In the genomic region with DNA sequence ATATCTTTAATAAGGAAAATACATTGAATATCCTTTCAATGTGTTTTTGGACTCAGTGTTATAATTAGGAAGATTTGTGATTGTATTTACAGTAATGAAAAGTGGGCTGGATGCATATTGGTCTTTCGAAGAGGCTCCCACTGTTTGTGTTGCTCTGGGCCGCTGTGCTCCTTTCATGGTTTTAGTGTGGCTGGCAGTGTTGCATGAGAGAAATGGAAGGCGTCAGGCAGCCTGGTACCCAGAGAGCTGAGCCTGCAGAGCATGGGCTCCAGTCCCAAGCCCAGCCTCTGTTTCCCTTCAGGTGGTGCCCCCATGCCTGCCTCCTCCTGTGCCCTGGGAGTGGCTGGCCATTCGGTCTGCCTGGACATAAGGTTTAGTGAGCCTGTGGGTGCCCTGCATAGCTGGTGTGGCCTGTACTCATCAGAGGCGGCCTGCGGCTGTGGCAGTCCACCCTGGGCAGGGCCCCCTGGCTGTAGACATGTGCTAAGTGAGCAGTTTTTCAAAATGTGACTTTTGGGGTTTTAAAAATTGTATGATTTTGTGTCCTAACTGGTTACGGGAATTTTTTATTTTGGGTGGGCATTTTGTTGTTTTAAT, we compare ENCODE assay signal across 24 cellular contexts. TPM values are rescaled to one million over a fixed set of nuclear protein-coding genes. Genes with fewer than 3 reads are reported as not detected.
DNase-seq lines count a peak whose midpoint lies in the region; ATAC-seq and TF ChIP-seq lines count a peak whose summit lies in the region.
"Had no signal": no experiment of that assay in that cellular context is flagged by ENCODE, and none has a peak within 500 bp of the region (broad histone marks: within the 10 kb centered on the region; RNA-seq: fewer than 3 reads in every experiment).

No MANE protein-coding gene starts in this region.

- H3K27ac Mint-ChIP-seq in GM23338, result peak overlapping the region; percentile 21
- H3K27ac Mint-ChIP-seq in activated naive CD8-positive, alpha-beta T cell treated with anti-CD3 and anti-CD28 coated beads, Interleukin-2, amount 50 U/mL, for 24 hours, result no peak overlapping the region

- peaks cover 4% of the 10 kb centered on the region for H3K79me1 ChIP-seq in neuronal stem cell (ENCODE audit: low read depth, low read length)

- H4K20me1 ChIP-seq in GM23338 (replicated peaks; ENCODE audit: insufficient read depth), result peaks cover 3% of the 10 kb centered on the region; the same call in 1 of the 2 replicates

- no peak overlapping the region; the same call in 2 of the 3 replicates for H3K4me3 Mint-ChIP-seq in GM23338
- H3K4me3 Mint-ChIP-seq in activated naive CD8-positive, alpha-beta T cell treated with anti-CD3 and anti-CD28 coated beads, Interleukin-2, amount 50 U/mL, for 24 hours, result no peak overlapping the region
- H3K4me3 Mint-ChIP-seq: naive B cell had no signal

- H2BK120ac ChIP-seq in neuronal stem cell (ENCODE audit: low read depth, low read length), result no peak overlapping the region

- no peaks in the 10 kb centered on the region for H3F3A ChIP-seq in GM23338 (replicated peaks; ENCODE audit: low read depth)

- H2AFZ ChIP-seq in GM23338 (no peak overlapping the region), neuronal stem cell (ENCODE audit: low read length) (no peak overlapping the region)

- no peak overlapping the region for H2BK5ac ChIP-seq in neuronal stem cell (ENCODE audit: low read length)

- no peak overlapping the region for H4K91ac ChIP-seq in neuronal stem cell (ENCODE audit: low read depth, low read length, poor library complexity)

- peak overlapping the region; percentile 54 for H2BK15ac ChIP-seq in neuronal stem cell (ENCODE audit: low read length)

- peak overlapping the region; percentile 88 for H4K8ac ChIP-seq in neuronal stem cell (ENCODE audit: low read depth, low read length)

- no peak overlapping the region for H2BK12ac ChIP-seq in neuronal stem cell (ENCODE audit: low read length)

- no peak overlapping the region for H3K14ac ChIP-seq in neuronal stem cell (ENCODE audit: low read length)

- H3K36me3 ChIP-seq in BE2C, result peaks cover 50% of the 10 kb centered on the region
- no peaks in the 10 kb centered on the region; the same call in 1 of the 2 replicates for H3K36me3 ChIP-seq in GM23338 (ENCODE audit: insufficient read depth)
- H3K36me3 ChIP-seq in neuronal stem cell (replicated peaks in 1 of 2; ENCODE audit: control insufficient read depth in 2 of 2, insufficient read depth in 2 of 2, low read length in 2 of 2), result peaks cover 2 to 66% of the 10 kb centered on the region in 2 donors
- H3K36me3 ChIP-seq: cardiac muscle cell, gastrocnemius medialis had no signal

- peak overlapping the region; percentile 36 for H3K4me2 ChIP-seq in GM23338
- H3K4me2 ChIP-seq in neuronal stem cell (ENCODE audit: insufficient read depth, low read length, poor library complexity, severe bottlenecking), result no peak overlapping the region

- peaks cover 6% of the 10 kb centered on the region for H3K4me1 ChIP-seq in BE2C
- H3K4me1 ChIP-seq in GM23338 (ENCODE audit: insufficient read depth), result peaks cover 12% of the 10 kb centered on the region
- H3K4me1 ChIP-seq in neuronal stem cell (ENCODE audit: control insufficient read depth in 2 of 2, insufficient read depth in 1 of 2, low read depth in 1 of 2, low read length in 2 of 2), result peaks cover 0 to 9% of the 10 kb centered on the region in 2 donors
- H3K4me1 ChIP-seq: pancreas, testis had no signal

- peaks cover 5% of the 10 kb centered on the region for H3K27me3 Mint-ChIP-seq in GM23338 (ENCODE audit: insufficient read depth, low read depth, poor library complexity)
- H3K27me3 Mint-ChIP-seq in activated naive CD8-positive, alpha-beta T cell treated with anti-CD3 and anti-CD28 coated beads, Interleukin-2, amount 50 U/mL, for 24 hours, result no peaks in the 10 kb centered on the region
- H3K27me3 Mint-ChIP-seq: naive B cell had no signal

- no peak for DNase-seq in BE2C
- no peak for DNase-seq in GM23338 (ENCODE audit: low spot score)
- no peak for DNase-seq in choroid plexus epithelial cell (ENCODE audit: low read depth)
- no peak for DNase-seq in neuronal stem cell (ENCODE audit: low spot score)
- no peak for DNase-seq in activated naive CD8-positive, alpha-beta T cell treated with anti-CD3 and anti-CD28 coated beads, Interleukin-2, amount 50 U/mL, for 24 hours
- DNase-seq: activated CD4-positive, alpha-beta T cell treated with anti-CD3 and anti-CD28 coated beads for 48 hours; activated CD8-positive, alpha-beta memory T cell treated with anti-CD3 and anti-CD28 coated beads, Interleukin-2, amount 50 U/mL, for 48 hours; activated effector memory CD4-positive, alpha-beta T cell treated with anti-CD3 and anti-CD28 coated beads, Interleukin-2, amount 50 U/mL, for 16 hours; DMS79 treated with DMSO at 0.1 percent for 48 hours; erythroblast; gastrocnemius medialis; kidney; naive B cell; NCI-H1417 treated with DMSO at 0.1 percent for 48 hours; NCI-H2107; NCI-H524; pancreas; sigmoid colon; testis had no signal

- H3K79me2 ChIP-seq in GM23338 (replicated peaks; ENCODE audit: insufficient read depth), result peaks cover 84% of the 10 kb centered on the region

- H3K27ac ChIP-seq in GM23338 (ENCODE audit: low read depth) (peak overlapping the region; percentile 55; the same call in 1 of the 2 replicates), neuronal stem cell (replicated peaks; ENCODE audit: low read length) (peak overlapping the region; percentile 6)
- H3K27ac ChIP-seq: cardiac muscle cell, pancreas, RWPE1, sigmoid colon, testis had no signal

- H3K9ac ChIP-seq in neuronal stem cell (ENCODE audit: low read depth, low read length, poor library complexity), result peak overlapping the region; percentile 85

- ATAC-seq in GM23338, result peak; percentile 80
- ATAC-seq in GM19467 (IDR thresholded peaks at IDR 0.05; ENCODE audit: unreplicated experiment), result no peak
- no peak for ATAC-seq in GM21515 (IDR thresholded peaks at IDR 0.05; ENCODE audit: unreplicated experiment)
- ATAC-seq in activated naive CD8-positive, alpha-beta T cell treated with anti-CD3 and anti-CD28 coated beads, Interleukin-2, amount 50 U/mL, for 24 hours, result no peak
- ATAC-seq: gastrocnemius medialis, pancreas had no signal

- H2AK5ac ChIP-seq in neuronal stem cell (ENCODE audit: low read depth, low read length), result no peak overlapping the region

- peaks cover 26% of the 10 kb centered on the region for H3K4me1 Mint-ChIP-seq in GM23338
- H3K4me1 Mint-ChIP-seq in activated naive CD8-positive, alpha-beta T cell treated with anti-CD3 and anti-CD28 coated beads, Interleukin-2, amount 50 U/mL, for 24 hours, result peaks cover 12% of the 10 kb centered on the region

- no peaks in the 10 kb centered on the region for H3K9me3 ChIP-seq in BE2C
- H3K9me3 ChIP-seq in neuronal stem cell (replicated peaks in 1 of 2; ENCODE audit: control insufficient read depth in 2 of 2, insufficient read depth in 1 of 2, low read depth in 1 of 2, low read length in 2 of 2), result no peaks in the 10 kb centered on the region
- H3K9me3 ChIP-seq: gastrocnemius medialis, HAP-1, pancreas, sigmoid colon, testis had no signal

- 0 out of 2 replicates have a peak, but pooled peaks have one; percentile 5 for TF ChIP-seq CTCF in BE2C (IDR thresholded peaks at IDR 0.05; ENCODE audit: low read depth, low read length)
- peak; percentile 32 to 41; a peak in 3 of 4 replicates for TF ChIP-seq CTCF in GM23338 (conservative IDR thresholded peaks at IDR 0.05; ENCODE audit: low read depth in 2 of 2)
- peak; percentile 31 for TF ChIP-seq CTCF in choroid plexus epithelial cell (conservative IDR thresholded peaks at IDR 0.05; ENCODE audit: low read depth, low read length)

- peak overlapping the region; percentile 90 for H3K23ac ChIP-seq in neuronal stem cell (ENCODE audit: low read depth, low read length, poor library complexity)

- H3K36me3 Mint-ChIP-seq in GM23338 (ENCODE audit: low read depth), result peaks cover 25% of the 10 kb centered on the region
- peaks cover 50% of the 10 kb centered on the region for H3K36me3 Mint-ChIP-seq in activated naive CD8-positive, alpha-beta T cell treated with anti-CD3 and anti-CD28 coated beads, Interleukin-2, amount 50 U/mL, for 24 hours (ENCODE audit: low read depth)

- WGBS in neuronal stem cell (ENCODE audit: extremely low coverage in 2 of 2, insufficient read length in 2 of 2, insufficient replicate concordance in 1 of 2), 2 donors, result 100% methylated on average over 1 of the region's 7 CpGs; no CpG with 5 or more reads in 1 of the 2 donors

- H3K4me3 ChIP-seq in BE2C (ENCODE audit: low read depth, low read length) (no peak overlapping the region), GM23338 (no peak overlapping the region), choroid plexus epithelial cell (ENCODE audit: low read depth, low read length) (no peak overlapping the region), neuronal stem cell (ENCODE audit: low read length in 2 of 2) (no peak overlapping the region)
- H3K4me3 ChIP-seq: cardiac muscle cell, gastrocnemius medialis, HAP-1, pancreas, sigmoid colon, testis had no signal

- H3K9me3 Mint-ChIP-seq in GM23338, result no peaks in the 10 kb centered on the region
- no peaks in the 10 kb centered on the region for H3K9me3 Mint-ChIP-seq in activated naive CD8-positive, alpha-beta T cell treated with anti-CD3 and anti-CD28 coated beads, Interleukin-2, amount 50 U/mL, for 24 hours

- H3K9me2 ChIP-seq in GM23338 (ENCODE audit: insufficient read depth), result no peaks in the 10 kb centered on the region

- H3K18ac ChIP-seq in neuronal stem cell (ENCODE audit: low read length), result peak overlapping the region; percentile 74

- H3K27me3 ChIP-seq in BE2C, result no peaks in the 10 kb centered on the region
- no peaks in the 10 kb centered on the region for H3K27me3 ChIP-seq in GM23338 (ENCODE audit: insufficient read depth)
- H3K27me3 ChIP-seq in neuronal stem cell (ENCODE audit: control insufficient read depth in 3 of 3, insufficient read depth in 3 of 3, low read depth in 1 of 3, low read length in 3 of 3), result no peaks in the 10 kb centered on the region
- H3K27me3 ChIP-seq: cardiac muscle cell, gastrocnemius medialis, pancreas, sigmoid colon, testis had no signal

- no peak overlapping the region for H3K4ac ChIP-seq in neuronal stem cell (ENCODE audit: low read length)

TF ChIP-seq in GM23338, 12 proteins besides CTCF, POLR2A, EP300 and RAD21 (continues in another document):
- no peak for TF ChIP-seq POLR2AphosphoS5 (IDR thresholded peaks at IDR 0.05; ENCODE audit: low read depth)
- no peak for TF ChIP-seq NANOG (IDR thresholded peaks at IDR 0.05; ENCODE audit: borderline replicate concordance)
- TF ChIP-seq ZNF114 (CRISPR knock-in tag; IDR thresholded peaks at IDR 0.05), result no peak
- no peak for TF ChIP-seq JUNB (IDR thresholded peaks at IDR 0.05; ENCODE audit: unreplicated experiment)

RNA-seq across cellular contexts. Expression of a gene that starts 27.4 kb away (rescaled TPM):
- 69.7 TPM for polyA plus RNA-seq in BE2C (2012; ENCODE audit: insufficient read depth, insufficient read length, low read depth)
- total RNA-seq in GM23338 (2014; rRNA removed; shearing (Covaris generic)), result 38.1 and 40.4 TPM in 2 replicates
- 27.5 and 31.5 TPM in 2 replicates for polyA plus RNA-seq in GM23338 (2016; fragmentation: Nextera tagmentation; extraction: Ambion mirVana)
- polyA plus RNA-seq in neuronal stem cell (2013, experiment 1 of 2), result 28.8 TPM
- 29.5 TPM for polyA plus RNA-seq in neuronal stem cell (2013, experiment 2 of 2)

RNA-seq across cellular contexts. Expression of a gene that starts 29.3 kb away (rescaled TPM):
- polyA plus RNA-seq in BE2C (2012; ENCODE audit: insufficient read depth, insufficient read length, low read depth), result 86.3 TPM
- 47.9 and 52.5 TPM in 2 replicates for total RNA-seq in GM23338 (2014; rRNA removed; shearing (Covaris generic))
- 28.2 and 29.9 TPM in 2 replicates for polyA plus RNA-seq in GM23338 (2016; fragmentation: Nextera tagmentation; extraction: Ambion mirVana)
- 24.0 TPM for polyA plus RNA-seq in neuronal stem cell (2013, experiment 1 of 2)
- polyA plus RNA-seq in neuronal stem cell (2013, experiment 2 of 2), result 23.7 TPM
